In genomic region chr4:88750369-88750768, GRCh38 we compare ENCODE assay signal across 34 cellular contexts.
"Had no signal": no experiment of that assay in that cellular context is flagged by ENCODE, and none has a peak within 500 bp of the region (broad histone marks: within the 10 kb centered on the region; RNA-seq: fewer than 3 reads in every experiment).

No MANE protein-coding gene starts in this region.

- H3K4me3 ChIP-seq: MG63 had no signal

- H3K36me3 ChIP-seq: MG63 had no signal

- H3K9me3 ChIP-seq: MG63 had no signal

- H3K27me3 ChIP-seq: MG63 had no signal

- DNase-seq: Karpas-422, Kasumi-1, MG63, MM.1S, MV-4-11, NCI-H1048, NCI-H1092, NCI-H1092 treated with DMSO at 0.1 percent for 48 hours, NCI-H1105, NCI-H1105 treated with DMSO at 0.1 percent for 48 hours, NCI-H1417, NCI-H1417 treated with DMSO at 0.1 percent for 48 hours, NCI-H1436, NCI-H1436 treated with DMSO at 0.1 percent for 48 hours, NCI-H1694, NCI-H1694 treated with DMSO at 0.1 percent for 48 hours, NCI-H187, NCI-H187 treated with DMSO at 0.1 percent for 48 hours, NCI-H1930, NCI-H2029, NCI-H2029 treated with DMSO at 0.1 percent for 48 hours, NCI-H2081, NCI-H2081 treated with DMSO at 0.1 percent for 48 hours, NCI-H2107, NCI-H2171, NCI-H2171 treated with DMSO at 0.1 percent for 48 hours, NCI-H2227 treated with DMSO at 0.1 percent for 48 hours, NCI-H226, NCI-H345, NCI-H446, NCI-H446 treated with DMSO at 0.1 percent for 48 hours, NCI-H510A, NCI-H510A treated with DMSO at 0.1 percent for 48 hours, NCI-H524 had no signal
